8 cellular contexts compared by ENCODE assay signal in genomic region chr9:128275198-128276007, GRCh38. TPM values are rescaled to one million over a fixed set of nuclear protein-coding genes. Genes with fewer than 3 reads are reported as not detected.
DNase-seq lines count a peak whose midpoint lies in the region; ATAC-seq lines count a peak whose summit lies in the region.

Gene GOLGA2, minus strand, starts transcription at chr9:128276007. Its CDS starts 31 bp downstream, at chr9:128275976.

- no peaks in the 10 kb centered on the region for H3K9me3 ChIP-seq in HUES6 (ENCODE audit: control insufficient read depth, insufficient read depth, low read depth, low read length)
- no peaks in the 10 kb centered on the region for H3K9me3 ChIP-seq in trophoblast cell (ENCODE audit: insufficient read depth, low read depth, low read length)

- H3K4me3 Mint-ChIP-seq in activated naive CD8-positive, alpha-beta T cell treated with anti-CD3 and anti-CD28 coated beads, Interleukin-2, amount 10 ng/mL, durations not matched to agents 7 days and 5 days: peak within 1 kb of the TSS; percentile 96

- H3K36me3 Mint-ChIP-seq in activated naive CD8-positive, alpha-beta T cell treated with anti-CD3 and anti-CD28 coated beads, Interleukin-2, amount 10 ng/mL, durations not matched to agents 7 days and 5 days: peaks cover 15% of the 10 kb centered on the region

- peak within 1 kb of the TSS; percentile 99 for H2AFZ ChIP-seq in trophoblast cell (ENCODE audit: insufficient read depth, low read length, poor library complexity)

- peaks cover 19% of the 10 kb centered on the region for H3K79me2 ChIP-seq in trophoblast cell (ENCODE audit: control insufficient read depth, insufficient read depth, low read length, poor library complexity)

- H3K9ac ChIP-seq in HUES6 (ENCODE audit: low read length): peak within 1 kb of the TSS; percentile 89
- peak within 1 kb of the TSS; percentile 92 for H3K9ac ChIP-seq in trophoblast cell (ENCODE audit: low read length)

- peak within 1 kb of the TSS; percentile 97 for H2BK5ac ChIP-seq in trophoblast cell (ENCODE audit: low read depth, low read length, poor library complexity)

- H3K4ac ChIP-seq in trophoblast cell (ENCODE audit: low read depth, low read length): peak within 1 kb of the TSS; percentile 99

- peaks cover 51% of the 10 kb centered on the region for H3K4me1 Mint-ChIP-seq in activated naive CD8-positive, alpha-beta T cell treated with anti-CD3 and anti-CD28 coated beads, Interleukin-2, amount 10 ng/mL, durations not matched to agents 7 days and 5 days

- ATAC-seq in GM21526 (IDR thresholded peaks at IDR 0.05; ENCODE audit: low FRiP score, unreplicated experiment): peak; percentile 49
- ATAC-seq in activated naive CD8-positive, alpha-beta T cell treated with anti-CD3 and anti-CD28 coated beads, Interleukin-2, amount 10 ng/mL, durations not matched to agents 7 days and 5 days (ENCODE audit: low read depth): peak; percentile 66

- no CpG with 5 or more reads among the region's 57 CpGs for WGBS in trophoblast cell (ENCODE audit: extremely low coverage, insufficient coverage, insufficient read length)

- H2AK5ac ChIP-seq in trophoblast cell (ENCODE audit: low read length): peak within 1 kb of the TSS; percentile 94

- peak within 1 kb of the TSS; percentile 100 for H3K14ac ChIP-seq in trophoblast cell (ENCODE audit: low read length)

- H3K4me3 ChIP-seq in HUES6 (ENCODE audit: low read depth, low read length) (peak within 1 kb of the TSS; percentile 94), trophoblast cell (ENCODE audit: low read depth, low read length) (peak within 1 kb of the TSS; percentile 89)

- H4K91ac ChIP-seq in trophoblast cell (ENCODE audit: low read depth, low read length): peak within 1 kb of the TSS; percentile 100

- no peak within 1 kb of the TSS for H3K23ac ChIP-seq in trophoblast cell (ENCODE audit: low read length)

- H3K4me2 ChIP-seq in trophoblast cell (ENCODE audit: low read length): peak within 1 kb of the TSS; percentile 99

- peak within 1 kb of the TSS; percentile 97 for H4K8ac ChIP-seq in trophoblast cell (ENCODE audit: low read depth, low read length)

- POLR2A ChIA-PET in activated naive CD8-positive, alpha-beta T cell treated with anti-CD3 and anti-CD28 coated beads, Interleukin-2, amount 10 ng/mL, durations not matched to agents 7 days and 5 days (lab: Charles Lee): interaction anchor here (0.6 to 1.0 kb wide), 18 partner anchors 10 to 449 kb away, joined by 3 to 7 read pairs (median 3); partner anchors contain the start of genes BBLN, CIZ1, SLC27A4 and SPTAN1

- H3K9me3 Mint-ChIP-seq in activated naive CD8-positive, alpha-beta T cell treated with anti-CD3 and anti-CD28 coated beads, Interleukin-2, amount 10 ng/mL, durations not matched to agents 7 days and 5 days: no peaks in the 10 kb centered on the region

- H2BK120ac ChIP-seq in trophoblast cell (ENCODE audit: insufficient read depth, low read length, poor library complexity): peak within 1 kb of the TSS; percentile 99

- H4K12ac ChIP-seq in trophoblast cell (ENCODE audit: low read depth, low read length): peak within 1 kb of the TSS; percentile 86

- intact Hi-C loops in cardiac septum (cut with DNase I): loop anchor here (5.0 to 10.0 kb wide), 2 partner anchors 47 to 81 kb away; partner anchors contain the start of genes CIZ1, COQ4 and TRUB2

- H2BK12ac ChIP-seq in trophoblast cell (ENCODE audit: low read length): peak within 1 kb of the TSS; percentile 34

- peak within 1 kb of the TSS; percentile 90; the same call in 1 of the 2 replicates for H3K27ac ChIP-seq in HUES6 (ENCODE audit: low read depth, low read length)
- H3K27ac ChIP-seq in trophoblast cell (ENCODE audit: low read depth, low read length): peak within 1 kb of the TSS; percentile 86

- H3K27me3 ChIP-seq in HUES6 (ENCODE audit: control insufficient read depth, insufficient read depth, low read length) (no peaks in the 10 kb centered on the region), trophoblast cell (ENCODE audit: insufficient read depth, low read length) (no peaks in the 10 kb centered on the region)

- DNase-seq in NCI-H2227 (lab: John Stamatoyannopoulos, UW; ENCODE audit: unreplicated experiment) (peak; percentile 28), NCI-H2227 treated with DMSO at 0.1 percent for 48 hours (lab: John Stamatoyannopoulos, UW) (no peak), cardiac septum (ENCODE audit: low spot score) (no peak), trophoblast cell (peak in 1 of 2 donors; percentile 50), NCI-H1048 (lab: John Stamatoyannopoulos, UW) (no peak)
- DNase-seq in activated naive CD8-positive, alpha-beta T cell treated with anti-CD3 and anti-CD28 coated beads, Interleukin-2, amount 10 ng/mL, durations not matched to agents 7 days and 5 days: no peak

- peak within 1 kb of the TSS; percentile 99 for H3K18ac ChIP-seq in trophoblast cell (ENCODE audit: low read length)

- H3K36me3 ChIP-seq in HUES6 (ENCODE audit: control insufficient read depth, insufficient read depth, low read length): peaks cover 26% of the 10 kb centered on the region
- H3K36me3 ChIP-seq in trophoblast cell (ENCODE audit: control insufficient read depth in 1 of 2, insufficient read depth in 2 of 2, low read length in 2 of 2): peaks cover 16 to 20% of the 10 kb centered on the region in 2 experiments

- H3K4me1 ChIP-seq in HUES6 (ENCODE audit: control insufficient read depth, insufficient read depth, low read length) (peaks cover 3% of the 10 kb centered on the region; the same call in 1 of the 2 replicates), trophoblast cell (ENCODE audit: control insufficient read depth in 1 of 2, insufficient read depth in 2 of 2, low read length in 2 of 2) (peaks cover 18 to 30% of the 10 kb centered on the region in 2 experiments)

- peaks cover 21% of the 10 kb centered on the region for H3K79me1 ChIP-seq in trophoblast cell (ENCODE audit: low read length)

- H3K27me3 Mint-ChIP-seq in activated naive CD8-positive, alpha-beta T cell treated with anti-CD3 and anti-CD28 coated beads, Interleukin-2, amount 10 ng/mL, durations not matched to agents 7 days and 5 days: no peaks in the 10 kb centered on the region

- H3K27ac Mint-ChIP-seq in activated naive CD8-positive, alpha-beta T cell treated with anti-CD3 and anti-CD28 coated beads, Interleukin-2, amount 10 ng/mL, durations not matched to agents 7 days and 5 days: peak within 1 kb of the TSS; percentile 92

RNA-seq across cellular contexts. Expression of gene GOLGA2, which starts in this region (rescaled TPM):
- 10 to 100 TPM; 72.6 to 72.7 TPM for total RNA-seq in activated naive CD8-positive, alpha-beta T cell treated with anti-CD3 and anti-CD28 coated beads, Interleukin-2, amount 10 ng/mL, durations not matched to agents 7 days and 5 days
- 120 TPM for total RNA-seq in cardiac septum
- 93.4 and 99.9 TPM in 2 replicates for polyA plus RNA-seq in trophoblast cell (2013)
